16 cellular contexts compared by ENCODE assay signal in genomic region chr21:42809171-42809570, GRCh38.
DNase-seq lines count a peak whose midpoint lies in the region; ATAC-seq and TF ChIP-seq lines count a peak whose summit lies in the region.
"Had no signal": no experiment of that assay in that cellular context is flagged by ENCODE, and none has a peak within 500 bp of the region (broad histone marks: within the 10 kb centered on the region; RNA-seq: fewer than 3 reads in every experiment).

No MANE protein-coding gene starts in this region.

- H3K27ac ChIP-seq in osteoblast (ENCODE audit: low read depth, low read length): no peak overlapping the region
- H3K27ac ChIP-seq: BLaER1 treated with 17β-estradiol and CSF1 and Interleukin-3, amounts not matched to agents 10 nM and 100 nM; GM23248 had no signal

- no peak for TF ChIP-seq POLR2A in lower leg skin (IDR thresholded peaks at IDR 0.05)

- H3K4me2 ChIP-seq in osteoblast (ENCODE audit: insufficient read depth, low read length): no peak overlapping the region
- H3K4me2 ChIP-seq: BLaER1 treated with 17β-estradiol and CSF1 and Interleukin-3, amounts not matched to agents 10 nM and 100 nM had no signal

- no peaks in the 10 kb centered on the region for H3K79me2 ChIP-seq in osteoblast (ENCODE audit: insufficient read depth, low read length)

- H3K4me1 ChIP-seq in osteoblast (ENCODE audit: insufficient read depth, low read length) (no peaks in the 10 kb centered on the region), HAP-1 (peaks cover 3% of the 10 kb centered on the region; the same call in 1 of the 2 replicates)

- H3K36me3 ChIP-seq in osteoblast (ENCODE audit: insufficient read depth, low read length) (no peaks in the 10 kb centered on the region), HAP-1 (replicated peaks) (no peaks in the 10 kb centered on the region)
- H3K36me3 ChIP-seq: BLaER1 treated with 17β-estradiol and CSF1 and Interleukin-3, amounts not matched to agents 10 nM and 100 nM had no signal

- TF ChIP-seq CTCF in osteoblast (IDR thresholded peaks at IDR 0.05; ENCODE audit: extremely low read depth, low read depth, low read length) (no peak), lower leg skin (IDR thresholded peaks at IDR 0.05) (no peak)

- no peak for ATAC-seq in left lobe of liver
- ATAC-seq: HCT116, HepG2 had no signal

- no peaks in the 10 kb centered on the region for H4K20me1 ChIP-seq in osteoblast (ENCODE audit: insufficient read depth, low read length)
- H4K20me1 ChIP-seq: BLaER1 treated with 17β-estradiol and CSF1 and Interleukin-3, amounts not matched to agents 10 nM and 100 nM had no signal

- WGBS in lower leg skin, 2 donors: 78 to 80% methylated on average over 7 of the region's 7 CpGs

- no peaks in the 10 kb centered on the region for H3K9me3 ChIP-seq in osteoblast (ENCODE audit: low read depth, low read length)
- H3K9me3 ChIP-seq in HAP-1: no peaks in the 10 kb centered on the region

- H3K27me3 ChIP-seq in osteoblast (ENCODE audit: insufficient read depth, low read length) (peaks cover 15% of the 10 kb centered on the region), HAP-1 (ENCODE audit: low read depth) (peaks cover 5% of the 10 kb centered on the region; the same call in 1 of the 2 replicates)
- H3K27me3 ChIP-seq: BLaER1 treated with 17β-estradiol and CSF1 and Interleukin-3, amounts not matched to agents 10 nM and 100 nM had no signal

- intact Hi-C loops in lower leg skin (cut with DNase I; ENCODE audit: low total_unique reads): no loop called here

- in situ Hi-C loops in HAP-1 (cut with MboI; ENCODE audit: low sequenced_read_pairs): no loop called here

- H2AFZ ChIP-seq in osteoblast (ENCODE audit: low read length): no peak overlapping the region
- H2AFZ ChIP-seq: GM23248 had no signal

- DNase-seq in activated CD8-positive, alpha-beta memory T cell treated with anti-CD3 and anti-CD28 coated beads, Interleukin-2, amount 50 U/mL, for 48 hours: peak; percentile 13
- DNase-seq in activated CD8-positive, alpha-beta memory T cell treated with anti-CD3 and anti-CD28 coated beads, Interleukin-2, amount 50 U/mL, for 4 hours: no peak
- DNase-seq in left lobe of liver (ENCODE audit: low spot score): peak; percentile 2
- peak; percentile 52 for DNase-seq in osteoblast (ENCODE audit: insufficient read length, low spot score, missing footprints)
- DNase-seq in COLO829 (ENCODE audit: low spot score): no peak
- DNase-seq in lower leg skin (ENCODE audit: low spot score in 2 of 2): no peak
- DNase-seq in HAP-1 (ENCODE audit: low spot score in 2 of 2): no peak
- DNase-seq: Caco-2; CD8-positive, alpha-beta memory T cell; DMS153; DMS79; GDM1; GM23248 had no signal

- H3K4me3 ChIP-seq in osteoblast (ENCODE audit: insufficient read depth, low read length) (no peak overlapping the region), lower leg skin (ENCODE audit: low read depth, poor library complexity, severe bottlenecking) (no peak overlapping the region), HAP-1 (no peak overlapping the region)
- H3K4me3 ChIP-seq: BLaER1 treated with 17β-estradiol and CSF1 and Interleukin-3, amounts not matched to agents 10 nM and 100 nM; GM23248 had no signal

Comparison
In these comparisons a context has a peak if more than half of its experiments do, and no peak if none do; other contexts are left out.
1. DNase-seq: peak in activated CD8-positive, alpha-beta memory T cell treated with anti-CD3 and anti-CD28 coated beads, Interleukin-2, amount 50 U/mL, for 48 hours (single experiment), left lobe of liver (single experiment) and osteoblast (single experiment); none in activated CD8-positive, alpha-beta memory T cell treated with anti-CD3 and anti-CD28 coated beads, Interleukin-2, amount 50 U/mL, for 4 hours (single experiment), COLO829 (single experiment), lower leg skin (0 of 2) and HAP-1 (0 of 2).